Comparison of ENCODE assay signal across 18 cellular contexts in the genomic region with DNA sequence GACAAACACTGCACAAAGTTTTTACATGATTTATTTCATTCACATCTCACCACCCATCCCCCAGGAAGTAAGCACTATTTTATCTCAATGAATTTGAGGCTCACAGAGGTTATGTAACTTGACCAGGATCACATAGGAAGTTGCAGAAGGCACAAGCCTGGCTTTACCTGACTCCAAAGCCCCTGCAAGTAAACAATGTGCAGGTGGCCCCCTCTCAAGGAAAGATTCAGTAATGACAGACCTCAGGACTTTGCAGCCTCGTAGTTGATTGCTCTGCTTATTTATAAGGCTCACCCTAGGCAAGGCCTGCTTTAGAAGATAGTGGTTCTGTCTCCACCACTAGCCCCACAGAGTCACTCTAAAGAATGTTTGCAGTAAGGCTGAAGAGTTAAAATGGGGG.
DNase-seq lines count a peak whose midpoint lies in the region; FAIRE-seq and TF ChIP-seq lines count a peak whose summit lies in the region.
"Had no signal": no experiment of that assay in that cellular context is flagged by ENCODE, and none has a peak within 500 bp of the region (broad histone marks: within the 10 kb centered on the region; RNA-seq: fewer than 3 reads in every experiment).

No MANE protein-coding gene starts in this region.

- TF ChIP-seq CTCF in endodermal cell (conservative IDR thresholded peaks at IDR 0.05), result peak; percentile 68
- TF ChIP-seq CTCF in spleen (IDR thresholded peaks at IDR 0.05 in 8 of 11, conservative IDR thresholded peaks at IDR 0.05 in 3 of 11), result no peak

- no peak overlapping the region for H3K9ac ChIP-seq in NT2/D1 (ENCODE audit: insufficient read length, low read depth)
- H3K9ac ChIP-seq in endodermal cell (ENCODE audit: extremely low read depth, low read length, poor library complexity, severe bottlenecking), result no peak overlapping the region

- no peak for TF ChIP-seq POLR2A in spleen (IDR thresholded peaks at IDR 0.05)

- DNase-seq in GM19239 (ENCODE audit: insufficient read length, low spot score) (no peak), NT2/D1 (ENCODE audit: low read depth, low spot score) (peak; percentile 3), endodermal cell (peak; percentile 72), iPS-NIHi11 (ENCODE audit: low spot score) (peak; percentile 31), NCI-H2227 treated with DMSO at 0.1 percent for 48 hours (lab: John Stamatoyannopoulos, UW) (no peak), T-helper 1 cell (no peak), spleen (no peak), NCI-H2196 (lab: John Stamatoyannopoulos, UW; ENCODE audit: unreplicated experiment) (no peak)
- DNase-seq: CD8-positive, alpha-beta T cell; COR-L47; DMS153; DMS79 treated with DMSO at 0.1 percent for 48 hours; EL had no signal

- intact Hi-C loops in spleen (cut with DNase I; ENCODE audit: low total_unique reads), result no loop called here

- H3K4me1 ChIP-seq in NT2/D1 (ENCODE audit: insufficient read depth, insufficient read length), result no peaks in the 10 kb centered on the region
- H3K4me1 ChIP-seq in endodermal cell (ENCODE audit: control insufficient read depth, insufficient read depth, low read length), result no peaks in the 10 kb centered on the region
- H3K4me1 ChIP-seq in spleen, result no peaks in the 10 kb centered on the region

- H3K4me3 Mint-ChIP-seq in endodermal cell, result no peak overlapping the region
- H3K4me3 Mint-ChIP-seq: CD14-positive monocyte; CD8-positive, alpha-beta T cell had no signal

- H3K36me3 ChIP-seq in NT2/D1 (ENCODE audit: insufficient read depth, insufficient read length, low read length) (no peaks in the 10 kb centered on the region), endodermal cell (ENCODE audit: control insufficient read depth, insufficient read depth, low read length) (no peaks in the 10 kb centered on the region), spleen (no peaks in the 10 kb centered on the region)

- no peaks in the 10 kb centered on the region for H3K27me3 ChIP-seq in NT2/D1 (ENCODE audit: insufficient read depth, insufficient read length)
- H3K27me3 ChIP-seq in endodermal cell (ENCODE audit: control insufficient read depth, insufficient read depth, low read length, poor library complexity, severe bottlenecking), result no peaks in the 10 kb centered on the region
- no peaks in the 10 kb centered on the region for H3K27me3 ChIP-seq in spleen (replicated peaks in 1 of 7)

- peak; percentile 21 for FAIRE-seq in GM19239 (lab: Jason Lieb, UNC)
- FAIRE-seq: D721Med, G401.6, GM12892 had no signal

- H3K27me3 Mint-ChIP-seq in endodermal cell (ENCODE audit: insufficient read depth), result no peaks in the 10 kb centered on the region

- peaks cover 5% of the 10 kb centered on the region for H3K4me1 Mint-ChIP-seq in endodermal cell
- H3K4me1 Mint-ChIP-seq: CD14-positive monocyte had no signal

- H3K27ac ChIP-seq in endodermal cell (ENCODE audit: low read depth, low read length) (no peak overlapping the region), spleen (no peak overlapping the region)
- H3K27ac ChIP-seq: 22Rv1 had no signal

- H3K9me3 ChIP-seq in NT2/D1 (ENCODE audit: insufficient read depth, low read length) (no peaks in the 10 kb centered on the region), endodermal cell (ENCODE audit: control insufficient read depth, low read length) (no peaks in the 10 kb centered on the region), spleen (peaks cover 0 to 7% (median 2%) of the 10 kb centered on the region in 8 donors)

- H3K4me3 ChIP-seq in NT2/D1 (ENCODE audit: insufficient read length, low read depth) (no peak overlapping the region), endodermal cell (ENCODE audit: low read length) (no peak overlapping the region), spleen (no peak overlapping the region)

- peaks cover 10% of the 10 kb centered on the region for H3K9me3 Mint-ChIP-seq in endodermal cell

- H3K27ac Mint-ChIP-seq in endodermal cell, result no peak overlapping the region
- H3K27ac Mint-ChIP-seq: CD14-positive monocyte; CD8-positive, alpha-beta T cell had no signal

- H3K36me3 Mint-ChIP-seq in endodermal cell (ENCODE audit: low read depth), result no peaks in the 10 kb centered on the region
- H3K36me3 Mint-ChIP-seq: CD14-positive monocyte; CD8-positive, alpha-beta T cell had no signal

- 71 to 83% methylated on average over 1 of the region's 1 CpG for WGBS in endodermal cell (ENCODE audit: insufficient coverage in 1 of 2, insufficient read length in 1 of 2), 2 experiments
- 21 to 40% (median 31%) methylated on average over 1 of the region's 1 CpG for WGBS in spleen, 5 donors

Comparison
In these comparisons a context has a peak if more than half of its experiments do, and no peak if none do; other contexts are left out.
1. DNase-seq: peak in NT2/D1 (single experiment), endodermal cell (single experiment) and iPS-NIHi11 (single experiment); none in GM19239 (single experiment), NCI-H2227 treated with DMSO at 0.1 percent for 48 hours (single experiment), T-helper 1 cell (0 of 5), spleen (single experiment) and NCI-H2196 (single experiment).